In the genomic region with DNA sequence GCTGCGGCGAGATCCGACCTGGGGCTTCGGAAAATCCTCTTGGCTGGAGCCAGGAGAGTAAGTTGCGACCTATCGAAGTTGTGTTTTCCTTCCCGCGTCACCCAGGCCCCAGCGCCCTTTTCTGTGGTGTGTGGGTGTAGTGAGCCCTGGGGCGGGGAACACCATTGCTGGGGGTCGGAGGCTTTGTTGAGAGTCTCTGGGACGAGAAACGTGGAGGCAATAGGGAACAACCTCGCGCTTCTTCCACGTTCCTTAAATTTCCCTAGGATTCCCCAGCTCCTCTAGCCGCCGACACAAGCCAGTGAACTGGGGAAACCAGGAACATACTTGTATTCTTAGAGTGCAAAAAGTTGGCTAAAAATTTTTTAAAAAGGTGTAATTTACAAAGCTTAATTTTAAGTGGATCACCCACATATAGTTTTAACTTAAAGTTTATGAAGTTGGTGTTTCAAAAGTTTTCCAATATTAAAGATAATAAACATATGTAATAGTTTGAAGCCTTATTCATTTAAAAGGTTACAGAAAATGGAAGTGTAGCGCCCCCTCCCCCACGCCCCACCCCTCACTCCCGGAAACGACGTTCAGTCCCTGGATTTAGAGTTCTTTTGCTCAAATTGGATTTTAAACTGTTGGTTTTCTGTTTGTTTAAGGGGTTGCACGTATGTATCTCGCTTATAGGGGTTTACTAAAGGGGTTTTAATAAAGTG, we compare ENCODE assay signal across 9 cellular contexts. TPM values are rescaled to one million over a fixed set of nuclear protein-coding genes. Genes with fewer than 3 reads are reported as not detected.
A peak's percentile ranks its signal among the peaks of the same experiment; 100 is the strongest.
DNase-seq lines count a peak whose midpoint lies in the region; ATAC-seq and TF ChIP-seq lines count a peak whose summit lies in the region.
"Had no signal": no experiment of that assay in that cellular context is flagged by ENCODE, and none has a peak within 500 bp of the region (broad histone marks: within the 10 kb centered on the region; RNA-seq: fewer than 3 reads in every experiment).

No MANE protein-coding gene starts in this region.

- peak overlapping the region; percentile 65 for H3K27ac ChIP-seq in WERI-Rb-1
- no peak overlapping the region for H3K27ac ChIP-seq in iPS DF 6.9 (ENCODE audit: low read length)
- H3K27ac ChIP-seq in spleen, result no peak overlapping the region

- H3K9me3 ChIP-seq in WERI-Rb-1 (ENCODE audit: severe bottlenecking) (no peaks in the 10 kb centered on the region), iPS DF 6.9 (ENCODE audit: control insufficient read depth, insufficient read depth, low read length) (no peaks in the 10 kb centered on the region), spleen (no peaks in the 10 kb centered on the region)

- peaks cover 2% of the 10 kb centered on the region; the same call in 1 of the 2 replicates for H3K4me1 ChIP-seq in iPS DF 6.9 (ENCODE audit: control insufficient read depth, insufficient read depth, low read length)
- H3K4me1 ChIP-seq in spleen, result peaks cover 0 to 18% (median 13%) of the 10 kb centered on the region in 6 donors

- no CpG with 5 or more reads among the region's 25 CpGs for WGBS in iPS DF 6.9 (ENCODE audit: insufficient coverage, insufficient read length)
- WGBS in spleen, 5 donors, result 3 to 6% (median 4%) methylated on average over 25 of the region's 25 CpGs

- intact Hi-C loops in spleen (cut with DNase I; ENCODE audit: low total_unique reads), result no loop called here

- no peak for TF ChIP-seq POLR2A in spleen (IDR thresholded peaks at IDR 0.05)

- H3K27me3 ChIP-seq in WERI-Rb-1 (ENCODE audit: insufficient read depth, low read depth, severe bottlenecking), result no peaks in the 10 kb centered on the region
- no peaks in the 10 kb centered on the region for H3K27me3 ChIP-seq in iPS DF 6.9 (ENCODE audit: control insufficient read depth, insufficient read depth, low read length)
- peaks cover 6 to 68% (median 29%) of the 10 kb centered on the region in 7 donors for H3K27me3 ChIP-seq in spleen (replicated peaks in 1 of 7)

- peak overlapping the region; percentile 97 for H3K4me3 ChIP-seq in WERI-Rb-1 (ENCODE audit: low read depth, low read length)
- peak overlapping the region; percentile 86 for H3K4me3 ChIP-seq in iPS DF 6.9 (ENCODE audit: low read length)
- H3K4me3 ChIP-seq in spleen, result peak overlapping the region; percentile 30 to 72 (median 41)

- TF ChIP-seq CTCF in WERI-Rb-1 (IDR thresholded peaks at IDR 0.05; ENCODE audit: low read depth, low read length), result no peak
- no peak for TF ChIP-seq CTCF in spleen (IDR thresholded peaks at IDR 0.05 in 8 of 11, conservative IDR thresholded peaks at IDR 0.05 in 3 of 11)

- ATAC-seq in GM18868 (IDR thresholded peaks at IDR 0.05; ENCODE audit: unreplicated experiment), result peak; percentile 9
- ATAC-seq in HG02884 (IDR thresholded peaks at IDR 0.05; ENCODE audit: unreplicated experiment), result peak; percentile 25
- ATAC-seq in HG03280 (IDR thresholded peaks at IDR 0.05; ENCODE audit: unreplicated experiment), result no peak
- no peak for ATAC-seq in HG03095 (IDR thresholded peaks at IDR 0.05; ENCODE audit: unreplicated experiment)

- no peak for DNase-seq in WERI-Rb-1
- DNase-seq in iPS DF 6.9 (ENCODE audit: low read depth, low spot score), result no peak
- DNase-seq in spleen, result no peak
- no peak for DNase-seq in NOMO-1 treated with dmso at 0.1 percent for 144 hours (lab: John Stamatoyannopoulos, UW; ENCODE audit: unreplicated experiment)

- H3K36me3 ChIP-seq in WERI-Rb-1, result no peaks in the 10 kb centered on the region
- no peaks in the 10 kb centered on the region for H3K36me3 ChIP-seq in iPS DF 6.9 (ENCODE audit: control insufficient read depth, insufficient read depth, low read length)
- no peaks in the 10 kb centered on the region for H3K36me3 ChIP-seq in spleen

RNA-seq across cellular contexts. Expression of gene DSG2, which starts 0.6 kb away (rescaled TPM):
- total RNA-seq in spleen, result under 1 TPM in 6 of 7 donors, not detected in 1; 0.09 to 0.79 (median 0.19) TPM
- polyA plus RNA-seq in spleen, result under 1 TPM; 0.06 to 0.65 (median 0.43) TPM

RNA-seq across cellular contexts. Expression of gene DSG3, which starts 51.1 kb away (rescaled TPM):
- total RNA-seq in spleen, result not detected
- under 1 TPM; 0.02 to 0.04 (median 0.03) TPM for polyA plus RNA-seq in spleen
- total RNA-seq: T-helper 2 cell treated with Interferon-gamma antibody and Interleukin-4, amounts not matched to agents 100 ng/mL and 5 ng/mL, for 36 hours had no signal

Comparison
In these comparisons a context has a peak if more than half of its experiments do, and no peak if none do; other contexts are left out.
1. ATAC-seq: peak in GM18868 (single experiment) and HG02884 (single experiment); none in HG03280 (single experiment) and HG03095 (single experiment).
2. H3K4me3 ChIP-seq: peak in every context shown above with its lines; median percentile 97 in WERI-Rb-1; 86 in iPS DF 6.9; 41 in spleen.